In the genomic region with DNA sequence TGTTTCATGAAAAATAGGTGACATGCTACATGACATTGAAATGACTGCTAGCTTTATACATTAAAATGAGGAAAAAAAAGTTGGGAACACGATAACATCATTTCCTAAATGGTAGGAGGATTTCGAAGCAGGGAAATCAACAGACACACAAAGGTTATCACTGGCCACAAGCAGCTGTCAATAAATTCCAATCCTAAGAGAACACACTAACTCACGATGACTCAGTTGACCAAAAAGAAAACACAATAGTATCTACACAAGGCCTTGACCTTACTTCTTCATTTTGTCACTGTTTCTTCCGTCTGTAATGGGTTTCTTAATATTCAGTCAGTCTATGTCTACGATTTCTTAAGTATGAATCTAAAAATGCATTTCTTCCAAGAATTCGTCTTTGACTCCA, we compare ENCODE assay signal across 18 cellular contexts. TPM values are rescaled to one million over a fixed set of nuclear protein-coding genes. Genes with fewer than 3 reads are reported as not detected.
DNase-seq lines count a peak whose midpoint lies in the region; ATAC-seq and TF ChIP-seq lines count a peak whose summit lies in the region.
"Had no signal": no experiment of that assay in that cellular context is flagged by ENCODE, and none has a peak within 500 bp of the region (broad histone marks: within the 10 kb centered on the region; RNA-seq: fewer than 3 reads in every experiment).

No MANE protein-coding gene starts in this region.

- in situ Hi-C loops in IMR-90 (cut with MboI; ENCODE audit: low sequenced_read_pairs) = no loop called here

- 0 out of 2 replicates have a peak overlapping the region, but pooled peaks have one; percentile 15 for H2AK5ac ChIP-seq in IMR-90 (ENCODE audit: low read depth, low read length)

- no peak overlapping the region for H2AK9ac ChIP-seq in IMR-90 (replicated peaks; ENCODE audit: low read depth, low read length, poor library complexity)

- H3K79me1 ChIP-seq in IMR-90 (ENCODE audit: low read depth in 1 of 2, low read length in 2 of 2) = peaks cover 42 to 70% of the 10 kb centered on the region in 2 experiments

- H3K4ac ChIP-seq in IMR-90 (ENCODE audit: low read depth, low read length) = peak overlapping the region; percentile 18; the same call in 1 of the 2 replicates

- H3K23ac ChIP-seq in IMR-90 (ENCODE audit: low read depth, low read length) = peak overlapping the region; percentile 69; the same call in 1 of the 2 replicates

- H3K9me1 ChIP-seq in IMR-90 (ENCODE audit: insufficient read depth, low read length) = peaks cover 12% of the 10 kb centered on the region

- no peak overlapping the region for H4K91ac ChIP-seq in IMR-90 (ENCODE audit: insufficient read depth, low read depth, low read length)

- TF ChIP-seq POLR2A in IMR-90 (IDR thresholded peaks at IDR 0.05; ENCODE audit: low read depth, low read length) (no peak), thyroid gland (IDR thresholded peaks at IDR 0.05) (no peak)

- WGBS in IMR-90 (ENCODE audit: extremely low coverage in 2 of 2, insufficient read length in 1 of 2), 2 experiments = no CpG with 5 or more reads among the region's 6 CpGs
- WGBS in thyroid gland, 2 donors = 86 to 89% methylated on average over 6 of the region's 6 CpGs

- no peak overlapping the region for H3K56ac ChIP-seq in IMR-90 (ENCODE audit: extremely low read depth, insufficient read depth, low read length)

- H3K18ac ChIP-seq in IMR-90 (ENCODE audit: low read depth, low read length) = peak overlapping the region; percentile 62

- no peak overlapping the region for H2BK15ac ChIP-seq in IMR-90 (ENCODE audit: low read depth, low read length)

- H3K14ac ChIP-seq in IMR-90 (replicated peaks; ENCODE audit: low read depth, low read length) = peak overlapping the region; percentile 27

- TF ChIP-seq RAD21 in IMR-90 (IDR thresholded peaks at IDR 0.05; ENCODE audit: low read length) = no peak

- H3K36me3 ChIP-seq in IMR-90 (ENCODE audit: control insufficient read depth, insufficient read depth, low read length) = peaks cover 13% of the 10 kb centered on the region
- H3K36me3 ChIP-seq in thyroid gland = no peaks in the 10 kb centered on the region
- H3K36me3 ChIP-seq: Peyer's patch had no signal

- 0 out of 2 replicates have a peak overlapping the region, but pooled peaks have one; percentile 13 for H2BK20ac ChIP-seq in IMR-90 (ENCODE audit: low read depth, low read length)

- H3K27ac ChIP-seq in IMR-90 (ENCODE audit: insufficient read depth, low read length) (peak overlapping the region; percentile 8; the same call in 1 of the 2 replicates), thyroid gland (no peak overlapping the region)
- H3K27ac ChIP-seq: Peyer's patch had no signal

- H4K5ac ChIP-seq in IMR-90 (ENCODE audit: low read depth, low read length) = peak overlapping the region; percentile 61; the same call in 1 of the 2 replicates

- H3K9me3 ChIP-seq in IMR-90 (ENCODE audit: control insufficient read depth, insufficient read depth, low read length) (peaks cover 2% of the 10 kb centered on the region), thyroid gland (no peaks in the 10 kb centered on the region)
- H3K9me3 ChIP-seq: Peyer's patch, upper lobe of left lung had no signal

- BruUV-seq in IMR-90 (replicated peaks; lab: Mats Ljungman, UMichigan) = no TSS peak

- no peak overlapping the region for H3K9ac ChIP-seq in IMR-90 (ENCODE audit: low read depth, low read length)

- intact Hi-C loops in IMR-90 (cut with micrococcal nuclease) (no loop called here), thyroid gland (cut with DNase I) (no loop called here)

- peak; percentile 62 for DNase-seq in A172 (ENCODE audit: low spot score)
- DNase-seq in IMR-90 = peak; percentile 81
- peak; percentile 47 for DNase-seq in astrocyte of the hippocampus (ENCODE audit: low read depth, low spot score)
- DNase-seq in iris pigment epithelial cell (ENCODE audit: low read depth) = peak; percentile 90
- no peak for DNase-seq in thyroid gland
- DNase-seq in NCI-H82 treated with DMSO at 0.1 percent for 48 hours (lab: John Stamatoyannopoulos, UW; ENCODE audit: unreplicated experiment) = no peak
- no peak for DNase-seq in stimulated activated CD4-positive, alpha-beta T cell treated with anti-CD3 and anti-CD28 coated beads, Interleukin-1b, Interleukin-23, amount 100 ng/mL, for 48 hours
- no peak for DNase-seq in T1000 (lab: John Stamatoyannopoulos, UW)
- DNase-seq: activated CD8-positive, alpha-beta memory T cell treated with anti-CD3 and anti-CD28 coated beads, Interleukin-2, amount 10 ng/mL, durations not matched to agents 7 days and 5 days; activated gamma-delta T cell; aorta; CD4-positive, alpha-beta memory T cell; left ventricle myocardium superior; Peyer's patch; stimulated activated naive CD4-positive, alpha-beta T cell treated with Interleukin-2 at 50 U/mL for 16 hours; T-helper 1 cell; upper lobe of left lung had no signal

- no peak overlapping the region for H3K4me3 ChIP-seq in IMR-90 (ENCODE audit: insufficient read depth, low read depth, low read length)
- H3K4me3 ChIP-seq in thyroid gland (replicated peaks in 1 of 3) = no peak overlapping the region
- H3K4me3 ChIP-seq: Peyer's patch, upper lobe of left lung had no signal

- ATAC-seq in IMR-90 (ENCODE audit: low read depth) = no peak
- ATAC-seq: activated CD8-positive, alpha-beta memory T cell treated with anti-CD3 and anti-CD28 coated beads, Interleukin-2, amount 10 ng/mL, durations not matched to agents 7 days and 5 days; HepG2; left ventricle myocardium superior had no signal

- no peaks in the 10 kb centered on the region for H3K27me3 ChIP-seq in IMR-90 (ENCODE audit: control insufficient read depth, insufficient read depth, low read length)
- no peaks in the 10 kb centered on the region for H3K27me3 ChIP-seq in thyroid gland
- H3K27me3 ChIP-seq: Peyer's patch, upper lobe of left lung had no signal

- CTCF ChIA-PET in IMR-90 (lab: Yijun Ruan, JAX) = no interaction called here

- peak overlapping the region; percentile 74; the same call in 1 of the 2 replicates for H3K4me2 ChIP-seq in IMR-90 (ENCODE audit: low read depth, low read length)

- dilution Hi-C loops in IMR-90 (cut with HindIII; ENCODE audit: low sequenced_read_pairs, unreplicated experiment) = no loop called here

- peaks cover 5% of the 10 kb centered on the region; the same call in 1 of the 2 replicates for H4K20me1 ChIP-seq in IMR-90 (ENCODE audit: insufficient read depth, low read length)

- peaks cover 16% of the 10 kb centered on the region for H3K4me1 ChIP-seq in IMR-90 (ENCODE audit: control insufficient read depth, insufficient read depth, low read length)
- H3K4me1 ChIP-seq in thyroid gland = peaks cover 13 to 14% of the 10 kb centered on the region in 2 donors

- TF ChIP-seq CTCF in IMR-90 (conservative IDR thresholded peaks at IDR 0.05; ENCODE audit: low read depth, low read length) = no peak
- no peak for TF ChIP-seq CTCF in thyroid gland (IDR thresholded peaks at IDR 0.05)

- peak overlapping the region in 1 of 2 experiments; percentile 42; a peak in 1 of 4 replicates for H4K8ac ChIP-seq in IMR-90 (ENCODE audit: low read depth in 2 of 2, low read length in 2 of 2)

- POLR2A ChIA-PET in IMR-90 (lab: Charles Lee; ENCODE audit: unreplicated experiment) = no interaction called here

- H2BK120ac ChIP-seq in IMR-90 (ENCODE audit: low read depth, low read length) = peak overlapping the region; percentile 73

- H2BK5ac ChIP-seq in IMR-90 (ENCODE audit: low read depth, low read length, poor library complexity, severe bottlenecking) = peak overlapping the region; percentile 98

- H2AFZ ChIP-seq in IMR-90 (replicated peaks; ENCODE audit: low read length, poor library complexity) = no peak overlapping the region

TF ChIP-seq in IMR-90, 13 proteins besides CTCF, POLR2A, EP300 and RAD21:
- peak; percentile 11; the same call in 1 of the 2 replicates for TF ChIP-seq CEBPB (IDR thresholded peaks at IDR 0.05; ENCODE audit: low read depth, low read length)
- TF ChIP-seq FOS (IDR thresholded peaks at IDR 0.05; ENCODE audit: low read depth, low read length) = peak; percentile 32; the same call in 1 of the 2 replicates
- TF ChIP-seq CHD1 (IDR thresholded peaks at IDR 0.05; ENCODE audit: low read depth, low read length) = no peak

RNA-seq across cellular contexts. Expression of gene STARD13, which starts 36.5 kb away (rescaled TPM):
- total RNA-seq in A172 (2014; rRNA removed; shearing (Covaris generic)) = 8.3 and 9.0 TPM in 2 replicates
- total RNA-seq in IMR-90 (2012; rRNA removed) (46.6 and 46.9 TPM in 2 replicates), thyroid gland (100 to 1,000 TPM in 1 of 4 donors, 10 to 100 TPM in 3; 52.0 to 114 (median 89.2) TPM)
- polyA plus RNA-seq in IMR-90 (2012; rRNA removed) = 23.6 and 27.0 TPM in 2 replicates
- polyA plus RNA-seq in IMR-90 (2012; cell fraction: cytosol; rRNA removed) = 11.8 and 14.7 TPM in 2 replicates
- polyA plus RNA-seq in IMR-90 (2012; cell fraction: nucleus; rRNA removed; ENCODE audit: low replicate concordance) = 43.0 and 67.3 TPM in 2 replicates
- polyA plus RNA-seq: CD4-positive, alpha-beta memory T cell had no signal

Comparison
In these comparisons a context has a peak if more than half of its experiments do, and no peak if none do; other contexts are left out.
1. DNase-seq: peak in A172 (single experiment), IMR-90 (single experiment), astrocyte of the hippocampus (single experiment) and iris pigment epithelial cell (single experiment); none in thyroid gland (0 of 2), NCI-H82 treated with DMSO at 0.1 percent for 48 hours (single experiment), stimulated activated CD4-positive, alpha-beta T cell treated with anti-CD3 and anti-CD28 coated beads, Interleukin-1b, Interleukin-23, amount 100 ng/mL, for 48 hours (single experiment) and T1000 (single experiment).